9 cellular contexts compared by ENCODE assay signal in the genomic region with DNA sequence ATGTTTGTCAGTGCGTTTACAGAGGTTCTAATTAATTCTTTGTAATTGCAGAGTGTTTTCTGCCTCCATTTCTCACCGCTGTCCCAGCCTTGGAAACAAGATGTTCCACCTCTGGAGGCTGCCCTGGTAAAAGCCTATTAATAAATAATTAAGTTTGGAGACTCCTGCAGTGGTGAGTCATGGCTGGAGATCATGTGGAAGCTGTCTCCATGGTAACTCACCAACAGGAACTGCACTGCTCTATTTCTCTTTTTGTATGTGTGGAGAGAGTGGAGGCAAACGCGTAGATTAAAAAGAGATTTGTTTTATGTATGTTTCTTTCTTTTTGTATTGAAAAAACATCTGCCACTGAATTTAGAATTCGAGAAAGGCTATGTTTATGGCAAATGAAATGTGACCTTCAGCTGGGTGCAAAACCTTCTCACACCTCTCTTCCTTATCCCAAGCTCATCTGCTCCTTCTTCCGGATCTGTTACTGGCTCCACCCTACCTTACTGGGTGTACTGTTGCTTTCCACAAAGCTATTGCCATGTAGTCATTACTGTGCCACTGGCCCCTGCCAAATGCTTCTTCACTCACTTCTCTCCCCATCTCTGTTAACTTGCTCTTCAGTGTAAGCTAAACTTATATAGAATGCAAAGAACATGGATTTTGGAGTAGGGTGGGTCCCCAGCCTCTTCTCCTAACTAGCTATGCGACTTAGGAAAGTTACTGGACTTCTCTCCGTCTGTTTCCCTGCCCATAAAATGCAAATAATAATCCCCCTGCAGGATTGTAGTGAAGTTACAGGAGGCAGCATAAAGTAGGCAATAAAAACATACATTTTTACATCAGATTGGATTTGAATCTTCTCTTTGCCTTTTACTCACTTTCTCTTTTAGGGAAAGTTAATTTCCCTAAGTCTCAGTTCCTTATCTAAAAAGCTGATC.
A peak's percentile ranks its signal among the peaks of the same experiment; 100 is the strongest.
DNase-seq lines count a peak whose midpoint lies in the region; ATAC-seq and TF ChIP-seq lines count a peak whose summit lies in the region.
"Had no signal": no experiment of that assay in that cellular context is flagged by ENCODE, and none has a peak within 500 bp of the region (broad histone marks: within the 10 kb centered on the region; RNA-seq: fewer than 3 reads in every experiment).

No MANE protein-coding gene starts in this region.

- CTCF ChIA-PET in WTC11 (lab: Charles Lee): interaction anchor here (0.8 to 1.2 kb wide), 2 partner anchors 15 to 158 kb away, joined by 3 to 4 read pairs; no protein-coding TSS in a partner anchor

- in situ Hi-C loops in GM13977 (cut with MboI; ENCODE audit: low pct_unique_long_range_greater_than_20kb, low sequenced_read_pairs, unreplicated experiment): no loop called here

- H3K27me3 ChIP-seq in thoracic aorta (replicated peaks; ENCODE audit: insufficient read depth): no peaks in the 10 kb centered on the region

- peaks cover 17% of the 10 kb centered on the region for H3K4me1 Mint-ChIP-seq in WTC11
- no peaks in the 10 kb centered on the region for H3K4me1 Mint-ChIP-seq in activated naive CD8-positive, alpha-beta T cell treated with anti-CD3 and anti-CD28 coated beads for 36 hours

- peaks cover 0 to 10% of the 10 kb centered on the region in 2 donors for H3K4me1 ChIP-seq in thoracic aorta (ENCODE audit: control insufficient read depth in 1 of 2, low read depth in 2 of 2)

- peak; percentile 71 for ATAC-seq in WTC11
- ATAC-seq in thoracic aorta (ENCODE audit: insufficient number of reproducible peaks, low FRiP score, low read depth): peak; percentile 95

- peak overlapping the region in 1 of 2 donors; percentile 14 for H3K27ac ChIP-seq in thoracic aorta
- H3K27ac ChIP-seq: skin epidermis had no signal

- H3K36me3 Mint-ChIP-seq in WTC11: no peaks in the 10 kb centered on the region
- H3K36me3 Mint-ChIP-seq in activated naive CD8-positive, alpha-beta T cell treated with anti-CD3 and anti-CD28 coated beads for 36 hours: no peaks in the 10 kb centered on the region

- H3K27me3 Mint-ChIP-seq in WTC11 (ENCODE audit: low read depth): no peaks in the 10 kb centered on the region
- peaks cover 9% of the 10 kb centered on the region for H3K27me3 Mint-ChIP-seq in activated naive CD8-positive, alpha-beta T cell treated with anti-CD3 and anti-CD28 coated beads for 36 hours

- TF ChIP-seq CTCF in WTC11 (IDR thresholded peaks at IDR 0.05) (no peak), thoracic aorta (IDR thresholded peaks at IDR 0.05) (no peak), GM13977 (IDR thresholded peaks at IDR 0.05; ENCODE audit: extremely low read depth, insufficient read depth, missing control alignments) (no peak)

- POLR2A ChIA-PET in WTC11 (lab: Charles Lee): no interaction called here

- DNase-seq in A172 (ENCODE audit: low spot score) (peak; percentile 76), HT1080 (ENCODE audit: low read depth) (peak; percentile 81), WTC11 (ENCODE audit: low spot score) (no peak), iPS-NIHi7 (ENCODE audit: extremely low spot score) (peak; percentile 47), thoracic aorta (ENCODE audit: low spot score) (peak; percentile 21), activated gamma-delta T cell (lab: John Stamatoyannopoulos, UW) (no peak), GM13977 (ENCODE audit: low spot score) (no peak)
- no peak for DNase-seq in activated naive CD8-positive, alpha-beta T cell treated with anti-CD3 and anti-CD28 coated beads for 36 hours

- no peak overlapping the region for H3K4me3 Mint-ChIP-seq in WTC11
- H3K4me3 Mint-ChIP-seq in activated naive CD8-positive, alpha-beta T cell treated with anti-CD3 and anti-CD28 coated beads for 36 hours: no peak overlapping the region

- peak overlapping the region; percentile 36 for H3K4me3 ChIP-seq in thoracic aorta
- H3K4me3 ChIP-seq: skin epidermis had no signal

- peak overlapping the region; percentile 63; the same call in 1 of the 2 replicates for H3K27ac Mint-ChIP-seq in WTC11
- H3K27ac Mint-ChIP-seq in activated naive CD8-positive, alpha-beta T cell treated with anti-CD3 and anti-CD28 coated beads for 36 hours: no peak overlapping the region

- no peaks in the 10 kb centered on the region for H3K36me3 ChIP-seq in thoracic aorta

- H3K9me3 ChIP-seq in thoracic aorta: no peaks in the 10 kb centered on the region

- H3K9me3 Mint-ChIP-seq in WTC11: peaks cover 5% of the 10 kb centered on the region
- no peaks in the 10 kb centered on the region for H3K9me3 Mint-ChIP-seq in activated naive CD8-positive, alpha-beta T cell treated with anti-CD3 and anti-CD28 coated beads for 36 hours

TF ChIP-seq in WTC11, 78 proteins besides CTCF, POLR2A, EP300 and RAD21:
- TF ChIP-seq, protein P1, sequence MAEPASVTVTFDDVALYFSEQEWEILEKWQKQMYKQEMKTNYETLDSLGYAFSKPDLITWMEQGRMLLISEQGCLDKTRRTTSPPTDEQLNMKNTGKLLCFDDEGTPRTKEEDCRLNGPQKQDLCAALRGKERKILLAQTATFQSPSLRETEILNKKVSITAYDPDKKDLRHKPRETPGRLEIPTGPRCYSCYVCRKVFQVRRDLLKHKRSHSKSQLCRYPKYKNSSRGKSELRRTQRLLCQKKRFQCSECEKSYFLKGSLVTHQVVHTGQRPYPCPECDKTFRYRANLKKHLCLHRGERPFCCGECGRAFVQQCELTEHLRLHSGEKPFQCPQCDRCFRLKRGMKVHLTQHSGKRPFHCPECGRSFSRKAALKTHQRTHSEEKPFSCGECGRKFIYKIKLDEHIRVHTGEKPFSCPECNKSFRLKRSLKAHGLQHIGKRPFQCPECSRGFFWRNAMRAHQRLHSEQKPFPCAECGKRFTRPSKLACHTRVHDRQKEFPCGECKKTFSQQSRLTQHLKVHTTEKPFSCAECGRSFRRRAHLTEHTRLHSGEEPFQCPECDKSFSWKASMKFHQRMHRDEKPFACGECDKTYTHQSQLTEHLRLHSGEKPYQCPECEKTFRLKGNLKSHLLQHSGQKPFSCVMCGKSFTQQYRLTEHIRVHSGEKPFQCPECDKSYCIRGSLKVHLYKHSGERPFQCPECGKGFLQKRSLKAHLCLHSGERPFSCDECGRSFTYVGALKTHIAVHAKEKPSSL (CRISPR knock-in tag; conservative IDR thresholded peaks at IDR 0.05): no peak
- TF ChIP-seq ZNF317 (CRISPR knock-in tag; IDR thresholded peaks at IDR 0.05; ENCODE audit: borderline replicate concordance, low read depth) (no peak), ZNF423 (CRISPR knock-in tag; IDR thresholded peaks at IDR 0.05) (no peak), JAZF1 (CRISPR knock-in tag; IDR thresholded peaks at IDR 0.05) (no peak), TEAD1 (CRISPR knock-in tag; IDR thresholded peaks at IDR 0.05) (no peak)
TF ChIP-seq in WTC11: peak in this region for 0.

Comparison
In these comparisons a context has a peak if more than half of its experiments do, and no peak if none do; other contexts are left out.
1. DNase-seq: peak in A172 (single experiment), HT1080 (single experiment), iPS-NIHi7 (single experiment) and thoracic aorta (single experiment); none in WTC11 (single experiment), activated gamma-delta T cell (single experiment), activated naive CD8-positive, alpha-beta T cell treated with anti-CD3 and anti-CD28 coated beads for 36 hours (single experiment) and GM13977 (single experiment).